ENCODE assay signal across 8 cellular contexts in the genomic region with DNA sequence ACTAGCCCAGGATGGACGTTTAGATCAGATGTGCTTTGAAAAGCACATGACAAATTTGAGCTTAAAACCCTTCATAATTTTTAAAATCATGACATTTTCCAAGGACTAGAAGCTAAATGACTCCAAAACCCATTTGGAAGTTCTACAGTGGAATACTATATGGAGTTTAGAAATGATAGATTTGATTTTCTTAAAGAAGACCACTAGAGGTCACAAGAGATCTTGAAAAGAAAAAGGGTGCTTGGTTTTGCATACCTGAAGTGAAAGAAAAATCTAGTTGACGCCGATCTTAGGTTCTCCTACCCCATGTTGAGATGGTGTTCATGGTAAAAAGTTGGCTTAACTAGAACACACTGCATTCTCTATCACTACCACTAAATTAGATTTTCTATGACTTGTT. TPM values are rescaled to one million over a fixed set of nuclear protein-coding genes. Genes with fewer than 3 reads are reported as not detected.
DNase-seq lines count a peak whose midpoint lies in the region; ATAC-seq and TF ChIP-seq lines count a peak whose summit lies in the region.

No MANE protein-coding gene starts in this region.

- intact Hi-C loops in activated B cell treated with CpG ODN at 0.5 μM for 24 hours (cut with micrococcal nuclease), result loop anchor here (1.0 to 5.0 kb wide), 7 partner anchors 154 to 1421 kb away; no protein-coding TSS in a partner anchor
- intact Hi-C loops in heart left ventricle (cut with DNase I), result loop anchor here (1.0 to 10.0 kb wide), 8 partner anchors 153 to 489 kb away; no protein-coding TSS in a partner anchor
- intact Hi-C loops in spleen (cut with DNase I; ENCODE audit: low total_unique reads), result loop anchor here (5.0 kb wide), 1 partner anchor 484 kb away; no protein-coding TSS in a partner anchor

- TF ChIP-seq CTCF in activated B cell treated with CpG ODN at 0.5 μM for 24 hours (IDR thresholded peaks at IDR 0.05) (peak; percentile 85), heart left ventricle (IDR thresholded peaks at IDR 0.05) (peak; percentile 26 to 67 (median 52)), spleen (IDR thresholded peaks at IDR 0.05 in 8 of 11, conservative IDR thresholded peaks at IDR 0.05 in 3 of 11) (peak in 6 of 11 experiments; percentile 22 to 50 (median 37))

- 0 to 2% (median 0%) methylated on average over 3 of the region's 3 CpGs for WGBS in heart left ventricle, 4 donors
- 2 to 6% (median 3%) methylated on average over 3 of the region's 3 CpGs for WGBS in spleen, 5 donors

- DNase-seq in Caki2 (ENCODE audit: low read depth) (peak; percentile 51), NCI-H2196 treated with DMSO at 0.1 percent for 48 hours (lab: John Stamatoyannopoulos, UW; ENCODE audit: unreplicated experiment) (peak; percentile 76), activated B cell treated with CpG ODN at 0.5 μM for 24 hours (no peak), heart left ventricle (no peak), spleen (no peak)
- DNase-seq in activated CD8-positive, alpha-beta memory T cell treated with anti-CD3 and anti-CD28 coated beads, Interleukin-2, amount 50 U/mL, for 48 hours, result no peak

- H3K4me1 ChIP-seq in heart left ventricle (peaks cover 0 to 12% (median 5%) of the 10 kb centered on the region in 12 donors), spleen (no peaks in the 10 kb centered on the region)

- H3K36me3 ChIP-seq in heart left ventricle (no peaks in the 10 kb centered on the region), spleen (no peaks in the 10 kb centered on the region)

- CTCF ChIA-PET in activated B cell treated with CpG ODN at 0.5 μM for 24 hours (lab: Charles Lee), result interaction anchor here (0.7 to 3.7 kb wide), 10 partner anchors 153 to 1421 kb away, joined by 3 to 33 read pairs (median 3); no protein-coding TSS in a partner anchor

- POLR2A ChIA-PET in activated B cell treated with CpG ODN at 0.5 μM for 24 hours (lab: Charles Lee), result no interaction called here

- no peaks in the 10 kb centered on the region for H3K9me3 ChIP-seq in heart left ventricle
- no peaks in the 10 kb centered on the region for H3K9me3 ChIP-seq in spleen

- no peaks in the 10 kb centered on the region for H3K9me3 Mint-ChIP-seq in activated B cell treated with CpG ODN at 0.5 μM for 24 hours

- ATAC-seq in HG02763 (IDR thresholded peaks at IDR 0.05; ENCODE audit: unreplicated experiment), result peak; percentile 50
- peak; percentile 54 for ATAC-seq in activated B cell treated with CpG ODN at 0.5 μM for 24 hours (ENCODE audit: low read depth)
- peak in 3 of 4 donors; percentile 7 to 31 (median 29) for ATAC-seq in heart left ventricle
- no peak for ATAC-seq in GM18861 (IDR thresholded peaks at IDR 0.05; ENCODE audit: unreplicated experiment)

- H3K27me3 ChIP-seq in heart left ventricle (peaks cover 0 to 4% (median 0%) of the 10 kb centered on the region in 9 donors), spleen (replicated peaks in 1 of 7) (peaks cover 0 to 2% (median 0%) of the 10 kb centered on the region in 7 donors)

- H3K4me3 ChIP-seq in heart left ventricle (peak overlapping the region in 1 of 12 donors; percentile 11), spleen (no peak overlapping the region)

- TF ChIP-seq POLR2A in heart left ventricle (IDR thresholded peaks at IDR 0.05), result no peak
- no peak for TF ChIP-seq POLR2A in spleen (IDR thresholded peaks at IDR 0.05)

- H3K4me1 Mint-ChIP-seq in activated B cell treated with CpG ODN at 0.5 μM for 24 hours, result peaks cover 2% of the 10 kb centered on the region

- in situ Hi-C loops in Caki2 (cut with HindIII; ENCODE audit: low pct_unique_long_range_greater_than_20kb, low sequenced_read_pairs), result no loop called here

- no peak overlapping the region for H3K27ac Mint-ChIP-seq in activated B cell treated with CpG ODN at 0.5 μM for 24 hours

- no peak overlapping the region for H3K4me3 Mint-ChIP-seq in activated B cell treated with CpG ODN at 0.5 μM for 24 hours

- no peaks in the 10 kb centered on the region for H3K36me3 Mint-ChIP-seq in activated B cell treated with CpG ODN at 0.5 μM for 24 hours (ENCODE audit: low read depth)

- H3K27ac ChIP-seq in heart left ventricle, result peak overlapping the region in 11 of 12 donors; percentile 70 to 98 (median 86)
- no peak overlapping the region for H3K27ac ChIP-seq in spleen

- H3K27me3 Mint-ChIP-seq in activated B cell treated with CpG ODN at 0.5 μM for 24 hours, result peaks cover 11% of the 10 kb centered on the region

RNA-seq across cellular contexts. Expression of a gene that starts 31.5 kb away (rescaled TPM):
- total RNA-seq in Caki2 (2014; rRNA removed; shearing (Covaris generic); ENCODE audit: low replicate concordance), result 0.07 and 0.14 TPM in 2 replicates
- total RNA-seq in activated B cell treated with CpG ODN at 0.5 μM for 24 hours (not detected in 2 replicates), heart left ventricle (100 to 1,000 TPM in 1 of 9 donors, 10 to 100 TPM in 8; 17.5 to 102 (median 45.8) TPM), spleen (not detected)
- polyA plus RNA-seq in heart left ventricle (10 to 100 TPM; 12.1 to 17.4 TPM), spleen (under 1 TPM in 2 of 3 donors, not detected in 1; 0.06 to 0.17 TPM)

RNA-seq across cellular contexts. Expression of a gene that starts 31.5 kb away (rescaled TPM):
- total RNA-seq in Caki2 (2014; rRNA removed; shearing (Covaris generic); ENCODE audit: low replicate concordance), result 18.1 and 20.1 TPM in 2 replicates
- total RNA-seq in activated B cell treated with CpG ODN at 0.5 μM for 24 hours (21.3 and 22.3 TPM in 2 replicates), heart left ventricle (10 to 100 TPM; 13.4 to 21.5 (median 17.5) TPM), spleen (10 to 100 TPM; 20.9 to 24.7 (median 23.8) TPM)
- polyA plus RNA-seq in heart left ventricle (10 to 100 TPM; 11.4 to 12.7 TPM), spleen (10 to 100 TPM; 14.2 to 21.3 (median 16.7) TPM)

Comparison
In these comparisons a context has a peak if more than half of its experiments do, and no peak if none do; other contexts are left out.
1. DNase-seq: peak in Caki2 (single experiment) and NCI-H2196 treated with DMSO at 0.1 percent for 48 hours (single experiment); none in activated B cell treated with CpG ODN at 0.5 μM for 24 hours (single experiment), heart left ventricle (0 of 5), spleen (single experiment) and activated CD8-positive, alpha-beta memory T cell treated with anti-CD3 and anti-CD28 coated beads, Interleukin-2, amount 50 U/mL, for 48 hours (single experiment).
2. H3K27ac ChIP-seq: peak in heart left ventricle (11 of 12); none in spleen (0 of 8).
3. RNA of a gene that starts 31.5 kb away (total RNA-seq): 17.5 to 102 TPM in heart left ventricle; not detected in activated B cell treated with CpG ODN at 0.5 μM for 24 hours, 0.07 to 0.14 TPM in Caki2 and not detected in spleen; every median in the first group is over 10 times any median in the second.
4. Peak in every context shown above with its lines, with median percentiles within 50 percentile points of each other: CTCF ChIP-seq.